ENCODE assay signal across 8 cellular contexts in genomic region chr5:132272341-132273210, GRCh38. TPM values are rescaled to one million over a fixed set of nuclear protein-coding genes. Genes with fewer than 3 reads are reported as not detected.
DNase-seq lines count a peak whose midpoint lies in the region; ATAC-seq and TF ChIP-seq lines count a peak whose summit lies in the region.

No MANE protein-coding gene starts in this region.

- peaks cover 67% of the 10 kb centered on the region for H3K4me1 Mint-ChIP-seq in nephron progenitor cell

- no peak for ATAC-seq in GM21423 (IDR thresholded peaks at IDR 0.05; ENCODE audit: unreplicated experiment)

- TF ChIP-seq CTCF in nephron progenitor cell (IDR thresholded peaks at IDR 0.05) (peak; percentile 79), suprapubic skin (IDR thresholded peaks at IDR 0.05) (peak; percentile 72 to 78)

- peaks cover 33% of the 10 kb centered on the region for H3K36me3 ChIP-seq in suprapubic skin

- H3K4me3 ChIP-seq in suprapubic skin: no peak overlapping the region

- H3K36me3 Mint-ChIP-seq in nephron progenitor cell (ENCODE audit: low read depth): peaks cover 25% of the 10 kb centered on the region

- DNase-seq in activated gamma-delta T cell treated with Interleukin-2 at 50 U/mL for 16 hours (peak; percentile 72), activated gamma-delta T cell (lab: John Stamatoyannopoulos, UW) (no peak), NOMO-1 treated with DMSO at 0.1 percent for 48 hours (lab: John Stamatoyannopoulos, UW; ENCODE audit: unreplicated experiment) (peak; percentile 44), epidermal melanocyte (ENCODE audit: insufficient read length, low spot score) (peak; percentile 57), nephron progenitor cell (peak; percentile 82), suprapubic skin (ENCODE audit: low spot score in 2 of 2) (no peak)
- peak; percentile 39 to 50 for DNase-seq in activated CD8-positive, alpha-beta memory T cell treated with anti-CD3 and anti-CD28 coated beads for 4 hours (ENCODE audit: low read depth in 2 of 2)

- no peaks in the 10 kb centered on the region for H3K9me3 ChIP-seq in suprapubic skin

- no peaks in the 10 kb centered on the region for H3K9me3 Mint-ChIP-seq in nephron progenitor cell

- peaks cover 9% of the 10 kb centered on the region for H3K27me3 Mint-ChIP-seq in nephron progenitor cell (ENCODE audit: low read depth, poor library complexity)

- TF ChIP-seq EP300 in suprapubic skin (IDR thresholded peaks at IDR 0.05): no peak

- whole genome bisulfite sequencing in suprapubic skin: 61% methylated on average over 36 of the region's 37 CpGs

- peak overlapping the region; percentile 56 for H3K27ac Mint-ChIP-seq in nephron progenitor cell

- H3K27me3 ChIP-seq in suprapubic skin: no peaks in the 10 kb centered on the region

- no peak overlapping the region for H3K27ac ChIP-seq in suprapubic skin

- no peak overlapping the region for H3K4me3 Mint-ChIP-seq in nephron progenitor cell

- TF ChIP-seq POLR2A in suprapubic skin (IDR thresholded peaks at IDR 0.05): no peak

- H3K4me1 ChIP-seq in suprapubic skin: peaks cover 24% of the 10 kb centered on the region

RNA-seq across cellular contexts. Expression of gene PDLIM4, which starts 15.1 kb away (rescaled TPM):
- 100 to 1,000 TPM; 110 to 128 (median 114) TPM for total RNA-seq in suprapubic skin

RNA-seq across cellular contexts. Expression of gene SLC22A4, which starts 21.6 kb away (rescaled TPM):
- total RNA-seq in suprapubic skin: 1 to 10 TPM in 3 of 4 donors, under 1 TPM in 1; 0.32 to 1.9 (median 1.3) TPM

RNA-seq across cellular contexts. Expression of gene P4HA2, which starts 44.9 kb away (rescaled TPM):
- total RNA-seq in suprapubic skin: 10 to 100 TPM; 23.9 to 42.0 (median 30.9) TPM

Comparison
In these comparisons a context has a peak if more than half of its experiments do, and no peak if none do; other contexts are left out.
1. DNase-seq: peak in activated gamma-delta T cell treated with Interleukin-2 at 50 U/mL for 16 hours (single experiment), NOMO-1 treated with DMSO at 0.1 percent for 48 hours (single experiment), activated CD8-positive, alpha-beta memory T cell treated with anti-CD3 and anti-CD28 coated beads for 4 hours (2 of 2), epidermal melanocyte (single experiment) and nephron progenitor cell (single experiment); none in activated gamma-delta T cell (single experiment) and suprapubic skin (0 of 2).